ENCODE assay signal across 8 cellular contexts in the genomic region with DNA sequence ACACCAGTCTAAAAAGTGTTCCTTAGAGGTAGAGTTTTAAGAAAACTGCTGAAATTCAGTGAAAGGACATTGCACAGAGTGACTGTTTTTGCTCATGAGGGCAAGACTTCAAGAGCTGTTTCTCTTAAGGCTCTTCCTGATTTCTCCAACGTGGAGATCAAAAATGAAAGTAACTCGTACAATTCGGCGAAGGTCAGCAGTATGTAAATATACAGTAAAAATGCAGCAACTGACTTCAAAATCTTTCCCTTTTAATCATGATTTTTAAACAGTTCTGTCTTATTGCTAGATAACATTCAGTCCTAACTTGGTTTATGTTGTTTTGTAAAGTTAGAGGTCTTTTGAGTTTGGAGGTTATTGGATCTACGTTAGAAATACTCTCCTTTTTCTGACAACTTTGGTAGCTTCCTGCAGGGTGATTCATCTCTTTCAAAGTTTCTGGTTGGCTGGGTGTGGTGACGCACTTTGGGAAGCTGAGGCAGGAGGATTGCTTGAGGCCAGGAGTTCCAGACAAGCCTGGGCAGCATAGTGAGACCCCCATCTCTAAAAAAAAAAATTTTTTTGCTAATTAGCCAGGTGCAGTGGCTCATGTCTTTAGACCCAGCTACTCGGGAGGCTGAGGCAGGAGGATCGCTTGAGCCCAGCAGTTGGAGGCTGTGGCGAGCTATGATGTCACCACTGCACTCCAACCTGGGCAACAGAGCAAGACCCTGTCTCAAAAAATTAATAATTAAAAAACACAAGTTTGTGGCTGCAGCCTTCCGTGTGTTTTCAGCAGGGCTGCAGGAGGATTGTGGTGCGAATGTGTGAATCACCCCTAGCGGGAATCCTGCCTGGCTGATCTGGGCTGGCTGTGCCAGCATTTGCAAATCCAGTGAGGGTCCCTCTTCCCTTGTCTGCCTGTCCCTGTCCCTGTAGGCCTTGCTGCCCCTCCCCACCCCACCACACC.
DNase-seq lines count a peak whose midpoint lies in the region; ATAC-seq, FAIRE-seq and TF ChIP-seq lines count a peak whose summit lies in the region.

No MANE protein-coding gene starts in this region.

- FAIRE-seq in A204.1 (lab: Jason Lieb, UNC) (peak; percentile 72), endometrium (lab: Jason Lieb, UNC) (peak; percentile 4)

- no peaks in the 10 kb centered on the region for H3K9me3 Mint-ChIP-seq in T-helper 1 cell treated with Interleukin-12 subunit alpha and Interleukin-12 subunit beta and Interleukin-4 antibody, amounts not matched to agents 30 μg/mL and 1 μg/mL, for 36 hours
- H3K9me3 Mint-ChIP-seq in nephron progenitor cell: no peaks in the 10 kb centered on the region

- H3K4me1 Mint-ChIP-seq in T-helper 1 cell treated with Interleukin-12 subunit alpha and Interleukin-12 subunit beta and Interleukin-4 antibody, amounts not matched to agents 30 μg/mL and 1 μg/mL, for 36 hours (ENCODE audit: low read depth): peaks cover 46% of the 10 kb centered on the region
- peaks cover 77% of the 10 kb centered on the region for H3K4me1 Mint-ChIP-seq in nephron progenitor cell

- peaks cover 22% of the 10 kb centered on the region for H3K36me3 Mint-ChIP-seq in T-helper 1 cell treated with Interleukin-12 subunit alpha and Interleukin-12 subunit beta and Interleukin-4 antibody, amounts not matched to agents 30 μg/mL and 1 μg/mL, for 36 hours (ENCODE audit: low read depth)
- H3K36me3 Mint-ChIP-seq in nephron progenitor cell (ENCODE audit: low read depth): peaks cover 51% of the 10 kb centered on the region

- TF ChIP-seq CTCF in nephron progenitor cell (IDR thresholded peaks at IDR 0.05): no peak

- DNase-seq in nephron progenitor cell: no peak
- no peak for DNase-seq in DMS53 treated with DMSO at 0.1 percent for 48 hours (lab: John Stamatoyannopoulos, UW; ENCODE audit: unreplicated experiment)
- DNase-seq in NCI-H82 treated with DMSO at 0.1 percent for 48 hours (lab: John Stamatoyannopoulos, UW; ENCODE audit: unreplicated experiment): no peak
- no peak for DNase-seq in NCI-H1417 (lab: John Stamatoyannopoulos, UW)

- peak overlapping the region; percentile 82 for H3K4me3 Mint-ChIP-seq in T-helper 1 cell treated with Interleukin-12 subunit alpha and Interleukin-12 subunit beta and Interleukin-4 antibody, amounts not matched to agents 30 μg/mL and 1 μg/mL, for 36 hours
- H3K4me3 Mint-ChIP-seq in nephron progenitor cell: peak overlapping the region; percentile 38

- ATAC-seq in GM19467 (IDR thresholded peaks at IDR 0.05; ENCODE audit: unreplicated experiment): peak; percentile 42

- H3K27me3 Mint-ChIP-seq in T-helper 1 cell treated with Interleukin-12 subunit alpha and Interleukin-12 subunit beta and Interleukin-4 antibody, amounts not matched to agents 30 μg/mL and 1 μg/mL, for 36 hours (ENCODE audit: low read depth): no peaks in the 10 kb centered on the region
- H3K27me3 Mint-ChIP-seq in nephron progenitor cell (ENCODE audit: low read depth, poor library complexity): peaks cover 2% of the 10 kb centered on the region

- H3K27ac Mint-ChIP-seq in T-helper 1 cell treated with Interleukin-12 subunit alpha and Interleukin-12 subunit beta and Interleukin-4 antibody, amounts not matched to agents 30 μg/mL and 1 μg/mL, for 36 hours: peak overlapping the region; percentile 95
- peak overlapping the region; percentile 99 for H3K27ac Mint-ChIP-seq in nephron progenitor cell
